7 cellular contexts compared by ENCODE assay signal in genomic region chr3:45830121-45830520, GRCh38. TPM values are rescaled to one million over a fixed set of nuclear protein-coding genes. Genes with fewer than 3 reads are reported as not detected.
"Had no signal": no experiment of that assay in that cellular context is flagged by ENCODE, and none has a peak within 500 bp of the region (broad histone marks: within the 10 kb centered on the region; RNA-seq: fewer than 3 reads in every experiment).

No MANE protein-coding gene starts in this region.

- H3K4me3 ChIP-seq: K562 had no signal

- H3K27ac ChIP-seq: HL-60 had no signal

- ATAC-seq: HepG2, K562 had no signal

- DNase-seq: IMR-90, KBM-7 had no signal

RNA-seq across cellular contexts. Expression of gene SLC6A20, which starts 33.8 kb away (rescaled TPM):
- total RNA-seq: HepG2, HT1080, IMR-90, K562 had no signal
- polyA plus RNA-seq: HepG2, IMR-90, K562 had no signal

RNA-seq across cellular contexts. Expression of gene CCR9, which starts 56.2 kb away (rescaled TPM):
- total RNA-seq: HepG2, HT-29, HT1080, IMR-90, K562 had no signal
- polyA plus RNA-seq: HepG2, IMR-90, K562 had no signal
